In the genomic region with DNA sequence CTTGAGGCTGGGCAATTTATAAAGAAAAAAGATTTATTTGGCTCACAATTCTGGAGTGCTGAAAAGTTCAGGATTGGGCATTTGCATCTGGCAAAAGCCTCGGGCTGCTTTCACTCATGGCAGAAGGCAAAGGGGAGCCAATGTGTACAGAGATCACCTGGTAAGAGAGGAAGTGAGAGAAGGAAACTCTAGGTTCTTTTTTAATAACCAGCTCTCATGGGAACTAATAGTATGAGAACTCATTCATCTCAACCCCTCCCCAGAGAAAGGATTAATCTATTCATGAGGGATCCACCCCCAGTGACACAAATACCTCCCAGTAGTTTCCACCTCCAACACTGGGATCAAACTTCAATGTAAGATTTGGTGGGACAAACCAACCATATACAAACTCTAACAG, we compare ENCODE assay signal across 10 cellular contexts.
DNase-seq lines count a peak whose midpoint lies in the region; ATAC-seq and TF ChIP-seq lines count a peak whose summit lies in the region.
"Had no signal": no experiment of that assay in that cellular context is flagged by ENCODE, and none has a peak within 500 bp of the region (broad histone marks: within the 10 kb centered on the region; RNA-seq: fewer than 3 reads in every experiment).

No MANE protein-coding gene starts in this region.

- H3K27ac ChIP-seq in psoas muscle, result no peak overlapping the region
- H3K27ac ChIP-seq in colonic mucosa, result no peak overlapping the region

- H3K4me3 ChIP-seq in psoas muscle, result no peak overlapping the region
- no peak overlapping the region for H3K4me3 ChIP-seq in colonic mucosa

- H3K36me3 ChIP-seq in psoas muscle (ENCODE audit: insufficient read depth in 1 of 2, low read depth in 1 of 2), result no peaks in the 10 kb centered on the region
- no peaks in the 10 kb centered on the region for H3K36me3 ChIP-seq in colonic mucosa

- H3K9me3 ChIP-seq in psoas muscle, result no peaks in the 10 kb centered on the region
- H3K9me3 ChIP-seq in colonic mucosa, result no peaks in the 10 kb centered on the region

- ATAC-seq in GM18511 (IDR thresholded peaks at IDR 0.05; ENCODE audit: unreplicated experiment), result peak; percentile 65
- peak; percentile 73 for ATAC-seq in GM21526 (IDR thresholded peaks at IDR 0.05; ENCODE audit: low FRiP score, unreplicated experiment)
- peak; percentile 49 for ATAC-seq in HG03103 (IDR thresholded peaks at IDR 0.05; ENCODE audit: low read depth, unreplicated experiment)
- no peak for ATAC-seq in esophagus mucosa
- no peak for ATAC-seq in psoas muscle

- TF ChIP-seq CTCF in psoas muscle (IDR thresholded peaks at IDR 0.05), result no peak
- no peak for TF ChIP-seq CTCF in colonic mucosa (IDR thresholded peaks at IDR 0.05)

- H3K27me3 ChIP-seq in psoas muscle (ENCODE audit: insufficient read depth in 3 of 3, low read length in 2 of 3) (no peaks in the 10 kb centered on the region), colonic mucosa (no peaks in the 10 kb centered on the region)

- DNase-seq in glomerular visceral epithelial cell (ENCODE audit: extremely low spot score), result peak; percentile 9
- no peak for DNase-seq in psoas muscle
- no peak for DNase-seq in DMS79 treated with DMSO at 0.1 percent for 48 hours (lab: John Stamatoyannopoulos, UW)
- no peak for DNase-seq in colonic mucosa
- DNase-seq: activated gamma-delta T cell, dermis blood vessel endothelial cell had no signal

- H3K4me1 ChIP-seq in psoas muscle (peaks cover 11% of the 10 kb centered on the region), colonic mucosa (no peaks in the 10 kb centered on the region)

- intact Hi-C loops in psoas muscle (cut with DNase I) (no loop called here), colonic mucosa (cut with DNase I) (no loop called here)

- H3K9ac ChIP-seq in colonic mucosa (ENCODE audit: low read depth in 2 of 2, low read length in 2 of 2), result no peak overlapping the region

- 66 to 68% (median 67%) methylated on average over 1 of the region's 1 CpG for WGBS in psoas muscle, 3 donors

Comparison
In these comparisons a context has a peak if more than half of its experiments do, and no peak if none do; other contexts are left out.
1. ATAC-seq: peak in GM18511 (single experiment), GM21526 (single experiment) and HG03103 (single experiment); none in esophagus mucosa (single experiment) and psoas muscle (0 of 4).